In the genomic region with DNA sequence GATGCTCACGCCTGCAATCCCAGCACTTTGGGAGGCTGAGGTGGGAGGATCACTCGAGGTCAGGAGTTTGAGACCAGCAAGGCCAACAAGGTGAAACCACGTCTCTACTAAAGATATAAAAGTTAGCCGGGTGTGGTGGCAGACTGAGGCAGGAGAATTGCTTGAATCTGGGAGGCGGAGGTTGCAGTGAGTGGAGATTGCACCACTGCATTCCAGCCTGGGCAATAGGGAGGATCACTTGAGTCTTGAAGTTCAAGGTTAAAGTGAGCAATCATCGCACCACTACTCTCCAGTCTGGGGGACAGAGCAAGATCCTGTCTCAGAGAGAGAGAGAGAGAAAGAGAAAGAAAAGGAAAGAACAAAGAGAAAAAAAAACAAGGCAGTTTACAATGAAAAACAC, we compare ENCODE assay signal across 1 cellular context.
TF ChIP-seq lines count a peak whose summit lies in the region.

No MANE protein-coding gene starts in this region.

TF ChIP-seq in A549, 52 proteins besides CTCF, POLR2A, EP300 and RAD21:
- TF ChIP-seq CEBPB (IDR thresholded peaks at IDR 0.05): peak in 1 of 2 experiments; percentile 56; a peak in 2 of 4 replicates
